ENCODE assay signal across 9 cellular contexts in genomic region chr11:129853508-129854228, GRCh38. TPM values are rescaled to one million over a fixed set of nuclear protein-coding genes. Genes with fewer than 3 reads are reported as not detected.
DNase-seq lines count a peak whose midpoint lies in the region; ATAC-seq lines count a peak whose summit lies in the region.
"Had no signal": no experiment of that assay in that cellular context is flagged by ENCODE, and none has a peak within 500 bp of the region (broad histone marks: within the 10 kb centered on the region; RNA-seq: fewer than 3 reads in every experiment).

No MANE protein-coding gene starts in this region.

- H3K9me3 Mint-ChIP-seq in activated naive CD4-positive, alpha-beta T cell treated with anti-CD3 and anti-CD28 coated beads for 36 hours: no peaks in the 10 kb centered on the region

- ATAC-seq in GM19035 (IDR thresholded peaks at IDR 0.05; ENCODE audit: unreplicated experiment): no peak
- ATAC-seq in HG03565 (IDR thresholded peaks at IDR 0.05; ENCODE audit: unreplicated experiment): no peak
- ATAC-seq in aorta (ENCODE audit: low FRiP score): no peak
- ATAC-seq in GM18498 (IDR thresholded peaks at IDR 0.05; ENCODE audit: unreplicated experiment): no peak
- ATAC-seq: gastrocnemius medialis had no signal

- peaks cover 37% of the 10 kb centered on the region for H3K4me1 Mint-ChIP-seq in activated naive CD4-positive, alpha-beta T cell treated with anti-CD3 and anti-CD28 coated beads for 36 hours (ENCODE audit: low read depth)

- peak overlapping the region; percentile 86 for H3K27ac Mint-ChIP-seq in activated naive CD4-positive, alpha-beta T cell treated with anti-CD3 and anti-CD28 coated beads for 36 hours

- H3K9me3 ChIP-seq in aorta (ENCODE audit: control insufficient read depth, low read length): no peaks in the 10 kb centered on the region
- H3K9me3 ChIP-seq: gastrocnemius medialis had no signal

- no peaks in the 10 kb centered on the region for H3K27me3 ChIP-seq in aorta (ENCODE audit: control insufficient read depth in 1 of 2, insufficient read depth in 2 of 2, low read length in 1 of 2)
- H3K27me3 ChIP-seq: gastrocnemius medialis had no signal

- CTCF ChIA-PET in activated naive CD4-positive, alpha-beta T cell treated with anti-CD3 and anti-CD28 coated beads for 36 hours (lab: Charles Lee): interaction anchor here (0.8 to 1.7 kb wide), 6 partner anchors 28 to 277 kb away, joined by 3 to 4 read pairs (median 3); no protein-coding TSS in a partner anchor

- DNase-seq in HT-29 (ENCODE audit: low spot score) (peak; percentile 92), NCI-H774 (lab: John Stamatoyannopoulos, UW) (peak; percentile 91), medulla oblongata (ENCODE audit: extremely low spot score) (peak; percentile 3), aorta (no peak)
- DNase-seq in activated naive CD4-positive, alpha-beta T cell treated with anti-CD3 and anti-CD28 coated beads for 36 hours: peak; percentile 84

- H3K4me3 ChIP-seq in aorta (ENCODE audit: low read length in 2 of 2): no peak overlapping the region
- H3K4me3 ChIP-seq: gastrocnemius medialis had no signal

- H3K4me1 ChIP-seq in aorta (ENCODE audit: control insufficient read depth in 1 of 2, insufficient read depth in 2 of 2, low read length in 2 of 2): no peaks in the 10 kb centered on the region
- H3K4me1 ChIP-seq: gastrocnemius medialis had no signal

- H3K36me3 ChIP-seq in aorta (ENCODE audit: control insufficient read depth in 1 of 2, insufficient read depth in 2 of 2, low read length in 1 of 2): no peaks in the 10 kb centered on the region

- 53 to 70% methylated on average over 10 of the region's 10 CpGs for WGBS in aorta, 2 donors

- peaks cover 9% of the 10 kb centered on the region for H3K36me3 Mint-ChIP-seq in activated naive CD4-positive, alpha-beta T cell treated with anti-CD3 and anti-CD28 coated beads for 36 hours (ENCODE audit: low read depth)

- no peaks in the 10 kb centered on the region for H3K27me3 Mint-ChIP-seq in activated naive CD4-positive, alpha-beta T cell treated with anti-CD3 and anti-CD28 coated beads for 36 hours (ENCODE audit: low read depth)

- intact Hi-C loops in activated naive CD4-positive, alpha-beta T cell treated with anti-CD3 and anti-CD28 coated beads for 36 hours (cut with micrococcal nuclease): loop anchor here (1.0 to 5.0 kb wide), 4 partner anchors 39 to 491 kb away; partner anchors contain the start of gene PRDM10
- intact Hi-C loops in aorta (cut with DNase I): no loop called here

- no peak overlapping the region for H3K4me3 Mint-ChIP-seq in activated naive CD4-positive, alpha-beta T cell treated with anti-CD3 and anti-CD28 coated beads for 36 hours

- no peak overlapping the region for H3K27ac ChIP-seq in aorta (ENCODE audit: low read depth in 1 of 2, low read length in 2 of 2)
- H3K27ac ChIP-seq: gastrocnemius medialis had no signal

RNA-seq across cellular contexts. Expression of gene TMEM45B, which starts 38.0 kb away (rescaled TPM):
- 35.7 and 52.9 TPM in 2 replicates for total RNA-seq in HT-29 (2014; rRNA removed; shearing (Covaris generic))
- 1 to 10 TPM; 3.8 to 3.9 TPM for total RNA-seq in activated naive CD4-positive, alpha-beta T cell treated with anti-CD3 and anti-CD28 coated beads for 36 hours
- total RNA-seq in aorta: under 1 TPM; 0.19 to 0.72 TPM
- 10 to 100 TPM in 1 of 2 donors, not detected in 1; 10.0 TPM for polyA plus RNA-seq in aorta

RNA-seq across cellular contexts. Expression of gene NFRKB, which starts 41.7 kb away (rescaled TPM):
- 33.3 and 33.7 TPM in 2 replicates for total RNA-seq in HT-29 (2014; rRNA removed; shearing (Covaris generic))
- total RNA-seq in activated naive CD4-positive, alpha-beta T cell treated with anti-CD3 and anti-CD28 coated beads for 36 hours: 10 to 100 TPM; 34.0 to 36.4 TPM
- 10 to 100 TPM; 19.2 to 30.9 TPM for total RNA-seq in aorta
- 10 to 100 TPM; 11.4 to 17.9 TPM for polyA plus RNA-seq in aorta

Comparison
In these comparisons a context has a peak if more than half of its experiments do, and no peak if none do; other contexts are left out.
1. DNase-seq: peak in HT-29 (single experiment), NCI-H774 (single experiment), activated naive CD4-positive, alpha-beta T cell treated with anti-CD3 and anti-CD28 coated beads for 36 hours (single experiment) and medulla oblongata (single experiment); none in aorta (0 of 2).